ENCODE assay signal across 27 cellular contexts in the genomic region with DNA sequence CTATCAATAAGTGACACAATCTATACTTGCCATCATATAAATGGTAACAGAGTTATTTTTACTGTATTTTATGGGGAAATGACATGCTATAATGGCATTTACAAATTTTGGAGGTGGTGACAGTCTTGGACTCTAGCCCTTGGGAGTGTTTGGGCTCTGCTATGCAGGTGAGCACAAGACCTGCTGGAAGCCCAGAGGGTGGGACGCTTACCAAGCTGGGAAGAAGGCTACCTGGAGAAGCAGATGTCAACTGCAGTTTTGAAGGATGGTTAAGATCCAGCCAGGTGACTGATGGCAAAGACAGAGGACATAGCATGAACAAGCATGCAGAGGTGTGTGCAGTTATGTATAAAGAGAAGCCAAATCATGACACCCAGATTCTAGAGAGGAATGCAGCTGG.
"Had no signal": no experiment of that assay in that cellular context is flagged by ENCODE, and none has a peak within 500 bp of the region (broad histone marks: within the 10 kb centered on the region; RNA-seq: fewer than 3 reads in every experiment).

No MANE protein-coding gene starts in this region.

- H3K4me1 Mint-ChIP-seq: stimulated activated effector memory CD8-positive, alpha-beta T cell treated with anti-CD3 and anti-CD28 coated beads, Interleukin-12 subunit alpha, Interleukin-12 subunit beta, amount 100 ng/mL, for 72 hours; stimulated activated memory B cell treated with anti-CD40 and anti-IgM and Interleukin-4, amounts not matched to agents 10 μg/mL and 1 μg/mL and 100 μg/mL, for 72 hours; stimulated activated naive B cell treated with anti-CD40 and anti-IgM and Interleukin-4, amounts not matched to agents 10 μg/mL and 1 μg/mL and 100 μg/mL, for 72 hours had no signal

- H3K27me3 ChIP-seq: testis, thyroid gland, tibial nerve, transverse colon, upper lobe of left lung, upper lobe of right lung, uterus, vagina had no signal

- DNase-seq: stimulated activated CD4-positive, alpha-beta T cell treated with anti-CD3 and anti-CD28 coated beads, Interleukin-2, amount 100 ng/mL, for 24 hours; stimulated activated CD4-positive, alpha-beta T cell treated with anti-CD3 and anti-CD28 coated beads, Interleukin-2, amount 100 ng/mL, for 48 hours; stimulated activated CD4-positive, alpha-beta T cell treated with anti-CD3 and anti-CD28 coated beads, Interleukin-4, amount 100 ng/mL, for 1 hour; stimulated activated CD4-positive, alpha-beta T cell treated with anti-CD3 and anti-CD28 coated beads, Interleukin-4, amount 100 ng/mL, for 24 hours; stimulated activated CD4-positive, alpha-beta T cell treated with anti-CD3 and anti-CD28 coated beads, Interleukin-4, amount 100 ng/mL, for 4 hours; stimulated activated CD8-positive, alpha-beta memory T cell treated with anti-CD3 and anti-CD28 coated beads, Interleukin-4, amount 100 ng/mL, for 48 hours; stimulated activated naive B cell treated with anti-CD40 and anti-IgM and Interleukin-4, amounts not matched to agents 10 μg/mL and 1 μg/mL and 100 μg/mL, for 72 hours; stimulated activated naive CD4-positive, alpha-beta T cell; stimulated activated naive CD4-positive, alpha-beta T cell treated with Interleukin-2 at 50 U/mL for 16 hours; stomach; substantia nigra; testis; thyroid gland; tibial artery; transverse colon; trophoblast cell; upper lobe of left lung; upper lobe of right lung; uterus had no signal

- H3K27me3 Mint-ChIP-seq: type B pancreatic cell had no signal

- H3K36me3 ChIP-seq: stomach, suprapubic skin, thoracic aorta, thyroid gland, tibial artery, tibial nerve, transverse colon, upper lobe of left lung, upper lobe of right lung, uterus, vagina had no signal

- ATAC-seq: stimulated activated effector memory CD8-positive, alpha-beta T cell treated with anti-CD3 and anti-CD28 coated beads, Interleukin-12 subunit alpha, Interleukin-12 subunit beta, amount 100 ng/mL, for 72 hours; stimulated activated memory B cell treated with anti-CD40 and anti-IgM and Interleukin-4, amounts not matched to agents 10 μg/mL and 1 μg/mL and 100 μg/mL, for 72 hours; stimulated activated naive B cell treated with anti-CD40 and anti-IgM and Interleukin-4, amounts not matched to agents 10 μg/mL and 1 μg/mL and 100 μg/mL, for 72 hours; upper lobe of right lung had no signal

- H3K9me3 Mint-ChIP-seq: stimulated activated effector memory CD8-positive, alpha-beta T cell treated with anti-CD3 and anti-CD28 coated beads, Interleukin-12 subunit alpha, Interleukin-12 subunit beta, amount 100 ng/mL, for 72 hours; stimulated activated memory B cell treated with anti-CD40 and anti-IgM and Interleukin-4, amounts not matched to agents 10 μg/mL and 1 μg/mL and 100 μg/mL, for 72 hours; stimulated activated naive B cell treated with anti-CD40 and anti-IgM and Interleukin-4, amounts not matched to agents 10 μg/mL and 1 μg/mL and 100 μg/mL, for 72 hours; stimulated activated naive CD8-positive, alpha-beta T cell treated with anti-CD3 and anti-CD28 coated beads, Interleukin-15, Interleukin-2, amounts not matched to agents 100 ng/mL and 50 ng/mL, for 24 hours had no signal

- H3K4me1 ChIP-seq: stomach, suprapubic skin, testis, thyroid gland, tibial artery, tibial nerve, transverse colon, upper lobe of left lung, upper lobe of right lung, uterus, vagina had no signal

- H3K9me3 ChIP-seq: stomach, suprapubic skin, testis, thoracic aorta, thyroid gland, tibial artery, tibial nerve, transverse colon, upper lobe of left lung, upper lobe of right lung, uterus, vagina had no signal

- H3K4me3 Mint-ChIP-seq: stimulated activated effector memory CD8-positive, alpha-beta T cell treated with anti-CD3 and anti-CD28 coated beads, Interleukin-12 subunit alpha, Interleukin-12 subunit beta, amount 100 ng/mL, for 72 hours; stimulated activated memory B cell treated with anti-CD40 and anti-IgM and Interleukin-4, amounts not matched to agents 10 μg/mL and 1 μg/mL and 100 μg/mL, for 72 hours; stimulated activated naive B cell treated with anti-CD40 and anti-IgM and Interleukin-4, amounts not matched to agents 10 μg/mL and 1 μg/mL and 100 μg/mL, for 72 hours; stimulated activated naive CD8-positive, alpha-beta T cell treated with anti-CD3 and anti-CD28 coated beads, Interleukin-15, Interleukin-2, amounts not matched to agents 100 ng/mL and 50 ng/mL, for 24 hours; type B pancreatic cell had no signal

- H3K4me3 ChIP-seq: stomach, suprapubic skin, testis, thoracic aorta, thyroid gland, tibial artery, tibial nerve, transverse colon, upper lobe of left lung, upper lobe of right lung, uterus, vagina had no signal

- H3K27ac Mint-ChIP-seq: stimulated activated effector memory CD8-positive, alpha-beta T cell treated with anti-CD3 and anti-CD28 coated beads, Interleukin-12 subunit alpha, Interleukin-12 subunit beta, amount 100 ng/mL, for 72 hours; stimulated activated memory B cell treated with anti-CD40 and anti-IgM and Interleukin-4, amounts not matched to agents 10 μg/mL and 1 μg/mL and 100 μg/mL, for 72 hours; stimulated activated naive B cell treated with anti-CD40 and anti-IgM and Interleukin-4, amounts not matched to agents 10 μg/mL and 1 μg/mL and 100 μg/mL, for 72 hours; stimulated activated naive CD8-positive, alpha-beta T cell treated with anti-CD3 and anti-CD28 coated beads, Interleukin-15, Interleukin-2, amounts not matched to agents 100 ng/mL and 50 ng/mL, for 24 hours; type B pancreatic cell had no signal
